1 cellular context compared by ENCODE assay signal in genomic region chr16:72008424-72009216, GRCh38.
TF ChIP-seq lines count a peak whose summit lies in the region.

Gene DHODH, plus strand, starts transcription at chr16:72008744. Its CDS starts 21 bp downstream, at chr16:72008765.

TF ChIP-seq in GM23338, 12 proteins besides CTCF, POLR2A, EP300 and RAD21 (continued from another document):
- TF ChIP-seq ZNF462 (CRISPR knock-in tag; IDR thresholded peaks at IDR 0.05) = no peak
TF ChIP-seq in GM23338: peak in this region for 3.
